ENCODE assay signal across 12 cellular contexts in the genomic region with DNA sequence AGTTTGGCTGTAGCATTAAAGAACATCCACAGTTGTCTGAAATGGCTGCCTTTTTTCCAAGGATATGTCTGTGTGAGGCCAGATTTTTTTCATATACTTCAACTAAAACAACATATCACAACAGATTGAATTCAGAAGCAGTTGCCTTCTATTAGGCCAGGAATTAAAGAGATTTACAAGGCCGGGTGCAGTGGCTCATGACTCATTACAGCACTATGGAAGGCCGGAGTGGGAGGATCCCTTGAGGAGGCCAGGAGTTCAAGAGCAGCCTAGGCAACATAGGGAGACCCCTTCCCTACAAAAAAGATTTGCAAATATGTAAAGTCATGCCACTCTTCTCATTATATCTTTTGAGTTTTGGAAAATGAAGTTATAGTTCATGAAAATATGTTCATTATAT.
"Had no signal": no experiment of that assay in that cellular context is flagged by ENCODE, and none has a peak within 500 bp of the region (broad histone marks: within the 10 kb centered on the region; RNA-seq: fewer than 3 reads in every experiment).

No MANE protein-coding gene starts in this region.

- ATAC-seq: activated CD4-positive, CD25-positive, alpha-beta regulatory T cell treated with anti-CD3 and anti-CD28 coated beads, Interleukin-2, amount 50 U/mL, for 24 hours had no signal

- DNase-seq: activated CD4-positive, alpha-beta T cell treated with anti-CD3 and anti-CD28 coated beads, Interleukin-2, amount 10 ng/mL, durations not matched to agents 7 days and 5 days; activated CD8-positive, alpha-beta memory T cell treated with anti-CD3 and anti-CD28 coated beads, Interleukin-2, amount 50 U/mL, for 48 hours; activated gamma-delta T cell; cerebellar nuclear complex; cortex of kidney; islet precursor cell; occipital lobe; posterior cingulate gyrus; stimulated activated naive CD4-positive, alpha-beta T cell; T1000; thyroid gland had no signal
